In the genomic region with DNA sequence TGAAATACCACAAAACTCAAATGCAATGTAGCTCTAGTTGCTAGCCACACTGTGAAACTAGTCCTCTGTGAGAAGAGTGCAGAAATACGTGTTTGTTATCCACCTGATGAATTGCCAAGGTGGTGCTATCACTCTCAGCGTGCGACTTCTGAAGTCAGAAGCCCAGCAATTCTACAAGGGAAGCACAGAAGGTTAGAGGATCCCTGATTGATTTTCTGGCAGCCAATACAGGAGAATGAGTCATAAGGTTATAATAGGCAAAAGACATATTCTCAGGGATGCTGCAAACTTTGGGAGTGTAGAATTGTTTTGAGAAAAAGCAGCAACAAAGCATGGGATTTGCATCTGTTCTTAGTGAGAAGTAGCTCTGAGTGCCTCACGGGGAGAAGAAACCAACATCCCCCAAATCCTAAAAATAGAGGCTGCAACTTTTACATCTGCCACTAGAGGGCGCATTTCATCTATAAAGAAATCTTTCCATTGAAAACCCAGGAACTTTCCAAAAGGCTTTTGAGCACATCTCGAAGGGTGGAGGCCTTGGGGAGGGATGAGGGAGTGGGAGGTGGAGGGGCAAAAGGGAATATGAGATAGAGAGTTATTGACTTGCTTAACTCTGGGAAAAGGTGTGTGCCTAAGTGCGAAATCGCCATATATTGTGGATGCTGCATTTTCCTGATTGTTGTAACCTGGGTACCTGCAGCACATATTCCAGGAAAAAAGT, we compare ENCODE assay signal across 8 cellular contexts.
A peak's percentile ranks its signal among the peaks of the same experiment; 100 is the strongest.
DNase-seq lines count a peak whose midpoint lies in the region; ATAC-seq and TF ChIP-seq lines count a peak whose summit lies in the region.

No MANE protein-coding gene starts in this region.

- peak; percentile 19 for DNase-seq in activated CD4-positive, alpha-beta memory T cell treated with anti-CD3 and anti-CD28 coated beads for 36 hours
- DNase-seq in activated CD4-positive, alpha-beta memory T cell treated with anti-CD3 and anti-CD28 coated beads, Interleukin-2, amount 10 ng/mL, durations not matched to agents 7 days and 5 days = no peak
- DNase-seq in LNCaP clone FGC (ENCODE audit: low read depth) (no peak), SJCRH30 (peak; percentile 26 to 77), midbrain (lab: John Stamatoyannopoulos, UW) (peak; percentile 54), ureter (ENCODE audit: low spot score) (no peak)
- DNase-seq in effector memory CD8-positive, alpha-beta T cell = peak; percentile 19 to 27 (median 23)

- POLR2A ChIA-PET in activated CD4-positive, alpha-beta memory T cell treated with anti-CD3 and anti-CD28 coated beads for 36 hours (lab: Charles Lee) = no interaction called here
- POLR2A ChIA-PET in activated CD4-positive, alpha-beta memory T cell treated with anti-CD3 and anti-CD28 coated beads, Interleukin-2, amount 10 ng/mL, durations not matched to agents 7 days and 5 days (lab: Charles Lee) = no interaction called here

- TF ChIP-seq CTCF in LNCaP clone FGC (IDR thresholded peaks at IDR 0.05; ENCODE audit: control insufficient read depth, extremely low read depth, insufficient read depth) = peak; percentile 54

- no peaks in the 10 kb centered on the region for H3K9me3 ChIP-seq in SJCRH30 (replicated peaks)

- intact Hi-C loops in activated CD4-positive, alpha-beta memory T cell treated with anti-CD3 and anti-CD28 coated beads for 36 hours (cut with micrococcal nuclease) = no loop called here

- no peak overlapping the region for H3K4me3 Mint-ChIP-seq in activated CD4-positive, alpha-beta memory T cell treated with anti-CD3 and anti-CD28 coated beads for 36 hours
- no peak overlapping the region for H3K4me3 Mint-ChIP-seq in activated CD4-positive, alpha-beta memory T cell treated with anti-CD3 and anti-CD28 coated beads, Interleukin-2, amount 10 ng/mL, durations not matched to agents 7 days and 5 days
- no peak overlapping the region for H3K4me3 Mint-ChIP-seq in effector memory CD8-positive, alpha-beta T cell

- H3K4me3 ChIP-seq in LNCaP clone FGC (ENCODE audit: low read depth, low read length) (no peak overlapping the region), SJCRH30 (no peak overlapping the region)

- no peaks in the 10 kb centered on the region for H3K4me1 Mint-ChIP-seq in activated CD4-positive, alpha-beta memory T cell treated with anti-CD3 and anti-CD28 coated beads for 36 hours (ENCODE audit: low read depth)
- no peaks in the 10 kb centered on the region for H3K4me1 Mint-ChIP-seq in activated CD4-positive, alpha-beta memory T cell treated with anti-CD3 and anti-CD28 coated beads, Interleukin-2, amount 10 ng/mL, durations not matched to agents 7 days and 5 days
- H3K4me1 Mint-ChIP-seq in effector memory CD8-positive, alpha-beta T cell (ENCODE audit: low read depth in 2 of 2) = peaks cover 0 to 2% of the 10 kb centered on the region in 2 donors

- no peaks in the 10 kb centered on the region for H3K4me1 ChIP-seq in SJCRH30

- H3K27me3 ChIP-seq in SJCRH30 = no peaks in the 10 kb centered on the region

- H3K27ac ChIP-seq in SJCRH30 = no peak overlapping the region

- H3K36me3 Mint-ChIP-seq in activated CD4-positive, alpha-beta memory T cell treated with anti-CD3 and anti-CD28 coated beads for 36 hours = no peaks in the 10 kb centered on the region
- H3K36me3 Mint-ChIP-seq in activated CD4-positive, alpha-beta memory T cell treated with anti-CD3 and anti-CD28 coated beads, Interleukin-2, amount 10 ng/mL, durations not matched to agents 7 days and 5 days (ENCODE audit: low read depth) = no peaks in the 10 kb centered on the region
- H3K36me3 Mint-ChIP-seq in effector memory CD8-positive, alpha-beta T cell (ENCODE audit: insufficient read depth) = peaks cover 2% of the 10 kb centered on the region

- ATAC-seq in effector memory CD8-positive, alpha-beta T cell (replicated peaks) = no peak
- no peak for ATAC-seq in HG03378 (IDR thresholded peaks at IDR 0.05; ENCODE audit: unreplicated experiment)

- CTCF ChIA-PET in activated CD4-positive, alpha-beta memory T cell treated with anti-CD3 and anti-CD28 coated beads for 36 hours (lab: Charles Lee) = interaction anchor here (0.5 to 3.2 kb wide), 11 partner anchors 9 to 1778 kb away, joined by 3 to 16 read pairs (median 3); a partner anchor contains a TSS
- CTCF ChIA-PET in activated CD4-positive, alpha-beta memory T cell treated with anti-CD3 and anti-CD28 coated beads, Interleukin-2, amount 10 ng/mL, durations not matched to agents 7 days and 5 days (lab: Charles Lee) = interaction anchor here (0.7 to 1.3 kb wide), 4 partner anchors 9 to 127 kb away, joined by 3 to 4 read pairs (median 4); no protein-coding TSS in a partner anchor

- H3K27ac Mint-ChIP-seq in activated CD4-positive, alpha-beta memory T cell treated with anti-CD3 and anti-CD28 coated beads for 36 hours = no peak overlapping the region
- H3K27ac Mint-ChIP-seq in activated CD4-positive, alpha-beta memory T cell treated with anti-CD3 and anti-CD28 coated beads, Interleukin-2, amount 10 ng/mL, durations not matched to agents 7 days and 5 days = no peak overlapping the region
- H3K27ac Mint-ChIP-seq in effector memory CD8-positive, alpha-beta T cell = no peak overlapping the region

- H3K9me3 Mint-ChIP-seq in activated CD4-positive, alpha-beta memory T cell treated with anti-CD3 and anti-CD28 coated beads for 36 hours = no peaks in the 10 kb centered on the region
- H3K9me3 Mint-ChIP-seq in activated CD4-positive, alpha-beta memory T cell treated with anti-CD3 and anti-CD28 coated beads, Interleukin-2, amount 10 ng/mL, durations not matched to agents 7 days and 5 days = no peaks in the 10 kb centered on the region
- no peaks in the 10 kb centered on the region for H3K9me3 Mint-ChIP-seq in effector memory CD8-positive, alpha-beta T cell

- H3K27me3 Mint-ChIP-seq in activated CD4-positive, alpha-beta memory T cell treated with anti-CD3 and anti-CD28 coated beads for 36 hours = peaks cover 2% of the 10 kb centered on the region
- no peaks in the 10 kb centered on the region for H3K27me3 Mint-ChIP-seq in activated CD4-positive, alpha-beta memory T cell treated with anti-CD3 and anti-CD28 coated beads, Interleukin-2, amount 10 ng/mL, durations not matched to agents 7 days and 5 days
- peaks cover 0 to 4% of the 10 kb centered on the region in 2 donors for H3K27me3 Mint-ChIP-seq in effector memory CD8-positive, alpha-beta T cell

- no peaks in the 10 kb centered on the region for H3K36me3 ChIP-seq in SJCRH30

Comparison
In these comparisons a context has a peak if more than half of its experiments do, and no peak if none do; other contexts are left out.
1. DNase-seq: peak in activated CD4-positive, alpha-beta memory T cell treated with anti-CD3 and anti-CD28 coated beads for 36 hours (single experiment), SJCRH30 (2 of 2), effector memory CD8-positive, alpha-beta T cell (3 of 3) and midbrain (single experiment); none in activated CD4-positive, alpha-beta memory T cell treated with anti-CD3 and anti-CD28 coated beads, Interleukin-2, amount 10 ng/mL, durations not matched to agents 7 days and 5 days (single experiment), LNCaP clone FGC (single experiment) and ureter (single experiment).